ENCODE assay signal across 8 cellular contexts in the genomic region with DNA sequence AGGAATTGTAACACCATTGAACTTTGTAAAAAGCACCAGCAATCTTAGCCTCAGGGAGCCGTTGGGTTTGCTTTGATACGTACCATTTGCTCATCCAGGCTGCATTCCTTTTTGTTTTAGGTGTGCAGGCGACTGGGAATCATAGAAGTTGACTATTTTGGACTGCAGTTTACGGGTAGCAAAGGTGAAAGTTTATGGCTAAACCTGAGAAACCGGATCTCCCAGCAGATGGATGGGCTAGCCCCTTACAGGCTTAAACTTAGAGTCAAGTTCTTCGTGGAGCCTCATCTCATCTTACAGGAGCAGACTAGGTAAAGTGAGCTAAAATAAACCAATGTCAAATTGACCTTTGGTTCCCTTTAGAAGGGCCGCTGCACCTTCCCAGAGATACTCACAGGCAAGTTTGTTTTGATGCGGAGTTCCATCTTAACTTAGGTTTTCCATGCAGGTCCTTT. TPM values are rescaled to one million over a fixed set of nuclear protein-coding genes. Genes with fewer than 3 reads are reported as not detected.
DNase-seq lines count a peak whose midpoint lies in the region; ATAC-seq and TF ChIP-seq lines count a peak whose summit lies in the region.

No MANE protein-coding gene starts in this region.

- CTCF ChIA-PET in activated CD8-positive, alpha-beta T cell treated with anti-CD3 and anti-CD28 coated beads for 36 hours (lab: Charles Lee), result interaction anchor here (0.7 to 3.9 kb wide), 6 partner anchors 36 to 437 kb away, joined by 3 to 28 read pairs (median 4); no protein-coding TSS in a partner anchor

- intact Hi-C loops in activated CD8-positive, alpha-beta T cell treated with anti-CD3 and anti-CD28 coated beads for 36 hours (cut with micrococcal nuclease), result loop anchor here (5.0 kb wide), 2 partner anchors 52 to 192 kb away; no protein-coding TSS in a partner anchor
- intact Hi-C loops in spleen (cut with DNase I; ENCODE audit: low total_unique reads), result no loop called here
- intact Hi-C loops in posterior cingulate gyrus (cut with DNase I), result loop anchor here (5.0 kb wide), 1 partner anchor 37 kb away; no protein-coding TSS in a partner anchor

- H3K27me3 ChIP-seq in iPS-15b (ENCODE audit: control insufficient read depth, insufficient read depth, low read length), result peaks cover 5% of the 10 kb centered on the region
- H3K27me3 ChIP-seq in spleen (replicated peaks in 1 of 7), result no peaks in the 10 kb centered on the region

- peaks cover 15% of the 10 kb centered on the region for H3K4me1 ChIP-seq in iPS-15b (ENCODE audit: control insufficient read depth, insufficient read depth, low read length)
- H3K4me1 ChIP-seq in spleen, result peaks cover 37 to 71% (median 52%) of the 10 kb centered on the region in 6 donors

- peaks cover 17% of the 10 kb centered on the region for H3K36me3 Mint-ChIP-seq in stimulated activated naive CD8-positive, alpha-beta T cell treated with anti-CD3 and anti-CD28 coated beads, Interleukin-15, Interleukin-2, amounts not matched to agents 100 ng/mL and 50 ng/mL, for 24 hours (ENCODE audit: low read depth)
- H3K36me3 Mint-ChIP-seq in activated CD8-positive, alpha-beta T cell treated with anti-CD3 and anti-CD28 coated beads for 36 hours (ENCODE audit: low read depth), result peaks cover 18% of the 10 kb centered on the region

- H3K27ac Mint-ChIP-seq in stimulated activated naive CD8-positive, alpha-beta T cell treated with anti-CD3 and anti-CD28 coated beads, Interleukin-15, Interleukin-2, amounts not matched to agents 100 ng/mL and 50 ng/mL, for 24 hours, result peak overlapping the region; percentile 83
- H3K27ac Mint-ChIP-seq in activated CD8-positive, alpha-beta T cell treated with anti-CD3 and anti-CD28 coated beads for 36 hours, result peak overlapping the region; percentile 85

- H3K9me3 ChIP-seq in iPS-15b (ENCODE audit: control insufficient read depth, insufficient read depth, low read length) (no peaks in the 10 kb centered on the region), spleen (no peaks in the 10 kb centered on the region)

- H3K4me3 ChIP-seq in iPS-15b (ENCODE audit: low read depth, low read length) (peak overlapping the region; percentile 83), spleen (peak overlapping the region; percentile 76 to 97 (median 93))

- H3K27me3 Mint-ChIP-seq in stimulated activated naive CD8-positive, alpha-beta T cell treated with anti-CD3 and anti-CD28 coated beads, Interleukin-15, Interleukin-2, amounts not matched to agents 100 ng/mL and 50 ng/mL, for 24 hours, result peaks cover 13% of the 10 kb centered on the region
- H3K27me3 Mint-ChIP-seq in activated CD8-positive, alpha-beta T cell treated with anti-CD3 and anti-CD28 coated beads for 36 hours, result peaks cover 3% of the 10 kb centered on the region

- POLR2A ChIA-PET in activated CD8-positive, alpha-beta T cell treated with anti-CD3 and anti-CD28 coated beads for 36 hours (lab: Charles Lee), result interaction anchor here (0.6 to 1.3 kb wide), 8 partner anchors 33 to 1576 kb away, joined by 3 read pairs; no protein-coding TSS in a partner anchor

- TF ChIP-seq POLR2A in spleen (IDR thresholded peaks at IDR 0.05), result no peak

- ATAC-seq in stimulated activated naive CD8-positive, alpha-beta T cell treated with anti-CD3 and anti-CD28 coated beads, Interleukin-15, Interleukin-2, amounts not matched to agents 100 U/mL and 50 U/mL, for 24 hours, result no peak
- peak; percentile 0 for ATAC-seq in activated CD8-positive, alpha-beta T cell treated with anti-CD3 and anti-CD28 coated beads for 36 hours

- no peaks in the 10 kb centered on the region for H3K9me3 Mint-ChIP-seq in stimulated activated naive CD8-positive, alpha-beta T cell treated with anti-CD3 and anti-CD28 coated beads, Interleukin-15, Interleukin-2, amounts not matched to agents 100 ng/mL and 50 ng/mL, for 24 hours
- no peaks in the 10 kb centered on the region for H3K9me3 Mint-ChIP-seq in activated CD8-positive, alpha-beta T cell treated with anti-CD3 and anti-CD28 coated beads for 36 hours

- TF ChIP-seq CTCF in activated CD8-positive, alpha-beta T cell treated with anti-CD3 and anti-CD28 coated beads for 36 hours (IDR thresholded peaks at IDR 0.05), result no peak
- TF ChIP-seq CTCF in spleen (IDR thresholded peaks at IDR 0.05 in 8 of 11, conservative IDR thresholded peaks at IDR 0.05 in 3 of 11), result no peak

- H3K9ac ChIP-seq in iPS-15b (ENCODE audit: low read depth, low read length), result peak overlapping the region; percentile 62

- H3K36me3 ChIP-seq in iPS-15b (ENCODE audit: control insufficient read depth, insufficient read depth, low read length) (no peaks in the 10 kb centered on the region), spleen (peaks cover 0 to 42% (median 5%) of the 10 kb centered on the region in 6 donors)

- peaks cover 56% of the 10 kb centered on the region for H3K4me1 Mint-ChIP-seq in stimulated activated naive CD8-positive, alpha-beta T cell treated with anti-CD3 and anti-CD28 coated beads, Interleukin-15, Interleukin-2, amounts not matched to agents 100 ng/mL and 50 ng/mL, for 24 hours (ENCODE audit: low read depth)
- peaks cover 36% of the 10 kb centered on the region for H3K4me1 Mint-ChIP-seq in activated CD8-positive, alpha-beta T cell treated with anti-CD3 and anti-CD28 coated beads for 36 hours (ENCODE audit: low read depth)

- H3K27ac ChIP-seq in spleen, result peak overlapping the region; percentile 91 to 99 (median 97)

- H3K4me3 Mint-ChIP-seq in stimulated activated naive CD8-positive, alpha-beta T cell treated with anti-CD3 and anti-CD28 coated beads, Interleukin-15, Interleukin-2, amounts not matched to agents 100 ng/mL and 50 ng/mL, for 24 hours, result peak overlapping the region; percentile 97
- peak overlapping the region; percentile 88 for H3K4me3 Mint-ChIP-seq in activated CD8-positive, alpha-beta T cell treated with anti-CD3 and anti-CD28 coated beads for 36 hours

- 13 to 20% (median 17%) methylated on average over 8 of the region's 8 CpGs for WGBS in spleen, 5 donors

- no peak for DNase-seq in stimulated activated naive CD8-positive, alpha-beta T cell treated with anti-CD3 and anti-CD28 coated beads, Interleukin-15, Interleukin-2, amounts not matched to agents 100 U/mL and 50 U/mL, for 24 hours
- peak; percentile 26 for DNase-seq in activated CD8-positive, alpha-beta T cell treated with anti-CD3 and anti-CD28 coated beads for 36 hours
- DNase-seq in spleen (no peak), posterior cingulate gyrus (no peak)
- DNase-seq in stimulated activated CD4-positive, alpha-beta T cell treated with anti-CD3 and anti-CD28 coated beads, Interleukin-2, amount 100 ng/mL, for 48 hours, result no peak
- no peak for DNase-seq in stimulated activated CD4-positive, alpha-beta T cell treated with anti-CD3 and anti-CD28 coated beads, Interleukin-1b, Interleukin-23, amount 100 ng/mL, for 48 hours

RNA-seq across cellular contexts. Expression of a gene that starts 1.6 kb away (rescaled TPM):
- total RNA-seq in activated CD8-positive, alpha-beta T cell treated with anti-CD3 and anti-CD28 coated beads for 36 hours, result 1 to 10 TPM; 7.7 to 8.1 TPM
- 10 to 100 TPM; 33.3 to 66.8 (median 50.9) TPM for total RNA-seq in spleen
- polyA plus RNA-seq in spleen, result 10 to 100 TPM; 12.5 to 21.2 (median 15.5) TPM
